1 cellular context compared by ENCODE assay signal in the genomic region with DNA sequence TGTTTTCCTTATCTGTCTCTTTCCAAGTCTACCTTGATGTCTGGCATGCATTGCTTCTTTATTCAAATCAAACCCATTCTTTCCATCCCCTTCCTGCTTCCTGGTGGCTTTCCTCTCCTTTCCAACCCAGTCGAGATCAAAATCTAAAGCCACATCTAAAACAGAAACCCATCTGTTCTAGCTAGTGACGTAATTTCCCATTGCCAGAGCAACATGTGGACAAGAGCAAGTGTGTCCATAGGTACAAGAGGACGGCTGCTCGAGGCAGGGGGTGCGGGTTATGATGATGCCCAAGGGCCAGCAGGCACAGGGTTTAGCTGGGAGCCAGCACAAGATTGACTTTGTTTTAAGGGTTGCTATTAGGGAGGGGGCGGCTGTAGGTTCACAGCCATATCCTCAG.
TF ChIP-seq lines count a peak whose summit lies in the region.

No MANE protein-coding gene starts in this region.

TF ChIP-seq in SK-N-SH treated with all-trans-retinoic acid at 6 μM for 48 hours, 23 proteins besides CTCF, POLR2A, EP300 and RAD21:
- TF ChIP-seq, protein P1, sequence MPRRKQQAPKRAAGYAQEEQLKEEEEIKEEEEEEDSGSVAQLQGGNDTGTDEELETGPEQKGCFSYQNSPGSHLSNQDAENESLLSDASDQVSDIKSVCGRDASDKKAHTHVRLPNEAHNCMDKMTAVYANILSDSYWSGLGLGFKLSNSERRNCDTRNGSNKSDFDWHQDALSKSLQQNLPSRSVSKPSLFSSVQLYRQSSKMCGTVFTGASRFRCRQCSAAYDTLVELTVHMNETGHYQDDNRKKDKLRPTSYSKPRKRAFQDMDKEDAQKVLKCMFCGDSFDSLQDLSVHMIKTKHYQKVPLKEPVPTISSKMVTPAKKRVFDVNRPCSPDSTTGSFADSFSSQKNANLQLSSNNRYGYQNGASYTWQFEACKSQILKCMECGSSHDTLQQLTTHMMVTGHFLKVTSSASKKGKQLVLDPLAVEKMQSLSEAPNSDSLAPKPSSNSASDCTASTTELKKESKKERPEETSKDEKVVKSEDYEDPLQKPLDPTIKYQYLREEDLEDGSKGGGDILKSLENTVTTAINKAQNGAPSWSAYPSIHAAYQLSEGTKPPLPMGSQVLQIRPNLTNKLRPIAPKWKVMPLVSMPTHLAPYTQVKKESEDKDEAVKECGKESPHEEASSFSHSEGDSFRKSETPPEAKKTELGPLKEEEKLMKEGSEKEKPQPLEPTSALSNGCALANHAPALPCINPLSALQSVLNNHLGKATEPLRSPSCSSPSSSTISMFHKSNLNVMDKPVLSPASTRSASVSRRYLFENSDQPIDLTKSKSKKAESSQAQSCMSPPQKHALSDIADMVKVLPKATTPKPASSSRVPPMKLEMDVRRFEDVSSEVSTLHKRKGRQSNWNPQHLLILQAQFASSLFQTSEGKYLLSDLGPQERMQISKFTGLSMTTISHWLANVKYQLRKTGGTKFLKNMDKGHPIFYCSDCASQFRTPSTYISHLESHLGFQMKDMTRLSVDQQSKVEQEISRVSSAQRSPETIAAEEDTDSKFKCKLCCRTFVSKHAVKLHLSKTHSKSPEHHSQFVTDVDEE (CRISPR knock-in tag; IDR thresholded peaks at IDR 0.05): no peak
- peak; percentile 97 for TF ChIP-seq ZNF70 (CRISPR knock-in tag; IDR thresholded peaks at IDR 0.05)
- TF ChIP-seq PPARA (CRISPR knock-in tag; IDR thresholded peaks at IDR 0.05; ENCODE audit: borderline replicate concordance): peak; percentile 26; the same call in 1 of the 2 replicates
- TF ChIP-seq, protein P2, sequence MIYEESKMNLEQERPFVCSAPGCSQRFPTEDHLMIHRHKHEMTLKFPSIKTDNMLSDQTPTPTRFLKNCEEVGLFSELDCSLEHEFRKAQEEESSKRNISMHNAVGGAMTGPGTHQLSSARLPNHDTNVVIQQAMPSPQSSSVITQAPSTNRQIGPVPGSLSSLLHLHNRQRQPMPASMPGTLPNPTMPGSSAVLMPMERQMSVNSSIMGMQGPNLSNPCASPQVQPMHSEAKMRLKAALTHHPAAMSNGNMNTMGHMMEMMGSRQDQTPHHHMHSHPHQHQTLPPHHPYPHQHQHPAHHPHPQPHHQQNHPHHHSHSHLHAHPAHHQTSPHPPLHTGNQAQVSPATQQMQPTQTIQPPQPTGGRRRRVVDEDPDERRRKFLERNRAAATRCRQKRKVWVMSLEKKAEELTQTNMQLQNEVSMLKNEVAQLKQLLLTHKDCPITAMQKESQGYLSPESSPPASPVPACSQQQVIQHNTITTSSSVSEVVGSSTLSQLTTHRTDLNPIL (CRISPR knock-in tag; IDR thresholded peaks at IDR 0.05; ENCODE audit: low read depth): no peak
- no peak for TF ChIP-seq ESRRG (CRISPR knock-in tag; IDR thresholded peaks at IDR 0.05)
- TF ChIP-seq BACH2 (CRISPR knock-in tag; IDR thresholded peaks at IDR 0.05; ENCODE audit: borderline replicate concordance): 0 out of 2 replicates have a peak, but pooled peaks have one; percentile 38
- peak; percentile 83 for TF ChIP-seq TCF4 (CRISPR knock-in tag; IDR thresholded peaks at IDR 0.05; ENCODE audit: borderline replicate concordance)
- 0 out of 2 replicates have a peak, but pooled peaks have one; percentile 45 for TF ChIP-seq ARNTL (CRISPR knock-in tag; IDR thresholded peaks at IDR 0.05; ENCODE audit: borderline replicate concordance, low read depth)
- TF ChIP-seq, protein P3, sequence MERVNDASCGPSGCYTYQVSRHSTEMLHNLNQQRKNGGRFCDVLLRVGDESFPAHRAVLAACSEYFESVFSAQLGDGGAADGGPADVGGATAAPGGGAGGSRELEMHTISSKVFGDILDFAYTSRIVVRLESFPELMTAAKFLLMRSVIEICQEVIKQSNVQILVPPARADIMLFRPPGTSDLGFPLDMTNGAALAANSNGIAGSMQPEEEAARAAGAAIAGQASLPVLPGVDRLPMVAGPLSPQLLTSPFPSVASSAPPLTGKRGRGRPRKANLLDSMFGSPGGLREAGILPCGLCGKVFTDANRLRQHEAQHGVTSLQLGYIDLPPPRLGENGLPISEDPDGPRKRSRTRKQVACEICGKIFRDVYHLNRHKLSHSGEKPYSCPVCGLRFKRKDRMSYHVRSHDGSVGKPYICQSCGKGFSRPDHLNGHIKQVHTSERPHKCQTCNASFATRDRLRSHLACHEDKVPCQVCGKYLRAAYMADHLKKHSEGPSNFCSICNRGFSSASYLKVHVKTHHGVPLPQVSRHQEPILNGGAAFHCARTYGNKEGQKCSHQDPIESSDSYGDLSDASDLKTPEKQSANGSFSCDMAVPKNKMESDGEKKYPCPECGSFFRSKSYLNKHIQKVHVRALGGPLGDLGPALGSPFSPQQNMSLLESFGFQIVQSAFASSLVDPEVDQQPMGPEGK (CRISPR knock-in tag; IDR thresholded peaks at IDR 0.05; ENCODE audit: borderline replicate concordance): no peak
